In the genomic region with DNA sequence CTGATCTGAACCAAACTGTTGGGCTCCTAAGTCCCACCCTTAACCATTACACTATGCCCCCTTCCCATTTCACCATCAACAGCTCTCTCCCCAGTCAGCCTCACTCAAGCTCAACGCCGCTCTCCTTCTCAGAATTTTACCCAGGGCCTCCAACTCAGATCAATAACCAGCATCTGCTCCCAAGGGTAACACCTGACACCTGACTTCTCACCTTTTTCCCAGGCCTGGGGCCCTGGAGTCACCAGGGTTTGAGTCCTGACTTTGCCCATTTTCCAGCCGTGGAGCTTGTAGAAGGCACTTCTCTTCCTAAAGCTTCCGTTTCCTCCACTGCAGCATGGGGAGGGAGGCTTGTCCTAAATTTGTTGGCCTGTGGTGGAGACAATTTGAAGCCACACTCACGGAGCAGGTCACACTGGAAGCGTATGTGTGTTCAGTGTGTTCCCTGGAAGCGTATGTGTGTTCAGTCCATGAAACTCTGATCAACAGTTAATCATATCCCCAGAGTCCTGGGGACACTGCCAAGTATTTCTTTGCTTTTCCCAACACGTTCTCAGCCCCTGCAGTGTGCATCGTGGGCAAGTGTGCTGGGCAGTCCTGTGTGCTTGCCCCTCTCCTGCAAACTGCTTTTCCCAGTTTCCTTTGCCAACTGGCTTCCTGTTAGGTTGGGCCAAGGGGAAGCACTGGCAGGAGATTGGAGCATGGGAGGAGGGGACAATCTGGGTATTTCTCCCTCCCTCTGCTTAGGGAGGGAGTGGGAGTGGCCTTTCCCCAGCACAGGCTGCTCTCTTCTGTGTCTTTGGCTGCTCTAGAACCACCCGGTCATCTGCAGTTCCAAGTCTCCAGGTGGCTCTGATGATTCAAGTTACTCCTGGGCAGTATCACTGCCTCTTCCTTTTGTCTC, we compare ENCODE assay signal across 9 cellular contexts. TPM values are rescaled to one million over a fixed set of nuclear protein-coding genes. Genes with fewer than 3 reads are reported as not detected.
DNase-seq lines count a peak whose midpoint lies in the region; ATAC-seq and TF ChIP-seq lines count a peak whose summit lies in the region.
"Had no signal": no experiment of that assay in that cellular context is flagged by ENCODE, and none has a peak within 500 bp of the region (broad histone marks: within the 10 kb centered on the region; RNA-seq: fewer than 3 reads in every experiment).

No MANE protein-coding gene starts in this region.

- H3K4me3 Mint-ChIP-seq in activated CD4-positive, alpha-beta T cell treated with anti-CD3 and anti-CD28 coated beads for 36 hours, result no peak overlapping the region

- intact Hi-C loops in activated CD4-positive, alpha-beta T cell treated with anti-CD3 and anti-CD28 coated beads for 36 hours (cut with DNase I, micrococcal nuclease), result no loop called here

- H3K36me3 Mint-ChIP-seq in activated CD4-positive, alpha-beta T cell treated with anti-CD3 and anti-CD28 coated beads for 36 hours (ENCODE audit: low read depth), result no peaks in the 10 kb centered on the region

- no peaks in the 10 kb centered on the region for H3K27me3 ChIP-seq in neutrophil
- H3K27me3 ChIP-seq: thyroid gland had no signal

- peaks cover 32% of the 10 kb centered on the region for H3K4me1 Mint-ChIP-seq in activated CD4-positive, alpha-beta T cell treated with anti-CD3 and anti-CD28 coated beads for 36 hours

- H3K9me3 ChIP-seq in neutrophil, result no peaks in the 10 kb centered on the region
- H3K9me3 ChIP-seq: thyroid gland had no signal

- no peaks in the 10 kb centered on the region for H3K36me3 ChIP-seq in neutrophil
- H3K36me3 ChIP-seq: thyroid gland had no signal

- CTCF ChIA-PET in activated CD4-positive, alpha-beta T cell treated with anti-CD3 and anti-CD28 coated beads for 36 hours (lab: Charles Lee), result no interaction called here

- H3K9me3 Mint-ChIP-seq in activated CD4-positive, alpha-beta T cell treated with anti-CD3 and anti-CD28 coated beads for 36 hours (ENCODE audit: low read depth), result no peaks in the 10 kb centered on the region

- peak overlapping the region; percentile 64 to 76 for H3K4me3 ChIP-seq in neutrophil (ENCODE audit: low read depth in 1 of 2, low read length in 1 of 2)
- H3K4me3 ChIP-seq: thyroid gland had no signal

- no peak for TF ChIP-seq CTCF in neutrophil (IDR thresholded peaks at IDR 0.05)

- peak overlapping the region; percentile 96 for H3K27ac ChIP-seq in neutrophil

- POLR2A ChIA-PET in activated CD4-positive, alpha-beta T cell treated with anti-CD3 and anti-CD28 coated beads for 36 hours (lab: Charles Lee), result no interaction called here

- no peak for ATAC-seq in GM21447 (IDR thresholded peaks at IDR 0.05; ENCODE audit: unreplicated experiment)
- no peak for ATAC-seq in activated CD4-positive, alpha-beta T cell treated with anti-CD3 and anti-CD28 coated beads for 36 hours

- peaks cover 2% of the 10 kb centered on the region for H3K27me3 Mint-ChIP-seq in activated CD4-positive, alpha-beta T cell treated with anti-CD3 and anti-CD28 coated beads for 36 hours

- DNase-seq in EH (ENCODE audit: low read depth) (peak; percentile 65), NCI-H2196 treated with DMSO at 0.1 percent for 48 hours (lab: John Stamatoyannopoulos, UW; ENCODE audit: unreplicated experiment) (peak; percentile 67), epidermal melanocyte (ENCODE audit: insufficient read length, low spot score) (peak; percentile 29), DMS79 (lab: John Stamatoyannopoulos, UW) (no peak), AML-193 (lab: John Stamatoyannopoulos, UW) (no peak)
- no peak for DNase-seq in activated CD4-positive, alpha-beta T cell treated with anti-CD3 and anti-CD28 coated beads for 36 hours

- H3K27ac Mint-ChIP-seq in activated CD4-positive, alpha-beta T cell treated with anti-CD3 and anti-CD28 coated beads for 36 hours, result no peak overlapping the region

- H3K4me1 ChIP-seq in neutrophil (ENCODE audit: control insufficient read depth in 1 of 2, insufficient read depth in 1 of 2, low read depth in 1 of 2, low read length in 1 of 2), result peaks cover 92% of the 10 kb centered on the region in 2 experiments

RNA-seq across cellular contexts. Expression of a gene that starts 36.9 kb away (rescaled TPM):
- total RNA-seq in activated CD4-positive, alpha-beta T cell treated with anti-CD3 and anti-CD28 coated beads for 36 hours, result 10 to 100 TPM in 1 of 2 experiments, 1 to 10 TPM in 1; 6.4 to 10.1 TPM

Comparison
In these comparisons a context has a peak if more than half of its experiments do, and no peak if none do; other contexts are left out.
1. DNase-seq: peak in EH (single experiment), NCI-H2196 treated with DMSO at 0.1 percent for 48 hours (single experiment) and epidermal melanocyte (single experiment); none in DMS79 (single experiment), activated CD4-positive, alpha-beta T cell treated with anti-CD3 and anti-CD28 coated beads for 36 hours (single experiment) and AML-193 (0 of 2).